12 cellular contexts compared by ENCODE assay signal in genomic region chr18:75172299-75173124, GRCh38. TPM values are rescaled to one million over a fixed set of nuclear protein-coding genes. Genes with fewer than 3 reads are reported as not detected.
A peak's percentile ranks its signal among the peaks of the same experiment; 100 is the strongest.
DNase-seq lines count a peak whose midpoint lies in the region; ATAC-seq and TF ChIP-seq lines count a peak whose summit lies in the region.
"Had no signal": no experiment of that assay in that cellular context is flagged by ENCODE, and none has a peak within 500 bp of the region (broad histone marks: within the 10 kb centered on the region; RNA-seq: fewer than 3 reads in every experiment).

No MANE protein-coding gene starts in this region.

- H3K4me1 ChIP-seq in esophagus muscularis mucosa = peaks cover 9 to 16% (median 12%) of the 10 kb centered on the region in 4 donors
- no peaks in the 10 kb centered on the region for H3K4me1 ChIP-seq in OCI-LY7 (ENCODE audit: insufficient read depth, low read length, poor library complexity, severe bottlenecking)
- H3K4me1 ChIP-seq: left lung had no signal

- TF ChIP-seq EP300 in esophagus muscularis mucosa (IDR thresholded peaks at IDR 0.05) = no peak

- H3K36me3 ChIP-seq in esophagus muscularis mucosa (no peaks in the 10 kb centered on the region), OCI-LY7 (ENCODE audit: insufficient read depth, low read length) (no peaks in the 10 kb centered on the region)
- H3K36me3 ChIP-seq: left lung had no signal

- 86% methylated on average over 17 of the region's 17 CpGs for WGBS in esophagus muscularis mucosa

- H4K20me1 ChIP-seq in OCI-LY7 (ENCODE audit: insufficient read depth, low read length) = no peaks in the 10 kb centered on the region

- no peaks in the 10 kb centered on the region for H3K79me2 ChIP-seq in OCI-LY7 (ENCODE audit: insufficient read depth, low read depth, low read length)

- no peaks in the 10 kb centered on the region for H3K27me3 ChIP-seq in esophagus muscularis mucosa

- no TSS peak for BruUV-seq in OCI-LY7 (replicated peaks; lab: Mats Ljungman, UMichigan)

- no peak overlapping the region for H3K4me2 ChIP-seq in OCI-LY7 (ENCODE audit: low read length)

- TF ChIP-seq CTCF in esophagus muscularis mucosa (IDR thresholded peaks at IDR 0.05) (no peak), OCI-LY7 (conservative IDR thresholded peaks at IDR 0.05; ENCODE audit: low read length) (no peak)

- H3K4me3 ChIP-seq in esophagus muscularis mucosa (no peak overlapping the region), OCI-LY7 (ENCODE audit: low read depth, low read length, poor library complexity, severe bottlenecking) (no peak overlapping the region)
- H3K4me3 ChIP-seq: left lung had no signal

- peak; percentile 83 for DNase-seq in esophagus muscularis mucosa (ENCODE audit: extremely low spot score)
- DNase-seq in foreskin melanocyte = no peak
- no peak for DNase-seq in effector CD8-positive, alpha-beta T cell (lab: John Stamatoyannopoulos, UW)
- DNase-seq in COLO829 (ENCODE audit: low spot score) = no peak
- DNase-seq in OCI-LY7 (ENCODE audit: low spot score) = no peak
- DNase-seq: amniotic stem cell; CD4-positive, alpha-beta T cell; effector memory CD4-positive, alpha-beta T cell; left lung had no signal

- H3K27ac ChIP-seq in esophagus muscularis mucosa (replicated peaks in 1 of 4) = no peak overlapping the region
- H3K27ac ChIP-seq in OCI-LY7 (ENCODE audit: low read depth, low read length, poor library complexity, severe bottlenecking) = no peak overlapping the region
- H3K27ac ChIP-seq: left lung had no signal

- ATAC-seq in GM18867 (IDR thresholded peaks at IDR 0.05; ENCODE audit: unreplicated experiment) (peak; percentile 9), GM21515 (IDR thresholded peaks at IDR 0.05; ENCODE audit: unreplicated experiment) (peak; percentile 8), HG03097 (IDR thresholded peaks at IDR 0.05; ENCODE audit: low FRiP score, unreplicated experiment) (peak; percentile 27)

- CTCF ChIA-PET in OCI-LY7 (lab: Charles Lee; ENCODE audit: unreplicated experiment) = no interaction called here

- no peaks in the 10 kb centered on the region for H3K9me2 ChIP-seq in OCI-LY7 (ENCODE audit: insufficient read depth, low read length)

- POLR2A ChIA-PET in OCI-LY7 (lab: Charles Lee) = interaction anchor here (0.6 to 1.1 kb wide), 2 partner anchors 13 to 953 kb away, joined by 3 to 5 read pairs; no protein-coding TSS in a partner anchor

- H3K9me3 ChIP-seq in esophagus muscularis mucosa (no peaks in the 10 kb centered on the region), OCI-LY7 (ENCODE audit: low read length) (no peaks in the 10 kb centered on the region)
- H3K9me3 ChIP-seq: left lung had no signal

- H2AFZ ChIP-seq in OCI-LY7 (ENCODE audit: low read length) = no peak overlapping the region

- no peak for TF ChIP-seq POLR2A in esophagus muscularis mucosa (IDR thresholded peaks at IDR 0.05; ENCODE audit: low read depth)

- intact Hi-C loops in esophagus muscularis mucosa (cut with DNase I) = no loop called here
- intact Hi-C loops in OCI-LY7 (cut with micrococcal nuclease; ENCODE audit: unreplicated experiment) = no loop called here

RNA-seq across cellular contexts. Expression of gene PTGR3, which starts 36.4 kb away (rescaled TPM):
- total RNA-seq in esophagus muscularis mucosa (10 to 100 TPM in 3 of 4 donors, 1 to 10 TPM in 1; 9.6 to 27.5 (median 20.1) TPM), OCI-LY7 (2022) (14.9 and 16.6 TPM in 2 replicates)
- total RNA-seq in OCI-LY7 (2014; rRNA removed; shearing (Covaris generic)) = 1.8 and 3.0 TPM in 2 replicates

RNA-seq across cellular contexts. Expression of gene TSHZ1, which starts 38.1 kb away (rescaled TPM):
- total RNA-seq in esophagus muscularis mucosa (10 to 100 TPM; 17.9 to 41.7 (median 32.2) TPM), OCI-LY7 (2022) (9.5 and 10.5 TPM in 2 replicates)
- total RNA-seq in OCI-LY7 (2014; rRNA removed; shearing (Covaris generic)) = 4.6 and 5.9 TPM in 2 replicates
